In the genomic region with DNA sequence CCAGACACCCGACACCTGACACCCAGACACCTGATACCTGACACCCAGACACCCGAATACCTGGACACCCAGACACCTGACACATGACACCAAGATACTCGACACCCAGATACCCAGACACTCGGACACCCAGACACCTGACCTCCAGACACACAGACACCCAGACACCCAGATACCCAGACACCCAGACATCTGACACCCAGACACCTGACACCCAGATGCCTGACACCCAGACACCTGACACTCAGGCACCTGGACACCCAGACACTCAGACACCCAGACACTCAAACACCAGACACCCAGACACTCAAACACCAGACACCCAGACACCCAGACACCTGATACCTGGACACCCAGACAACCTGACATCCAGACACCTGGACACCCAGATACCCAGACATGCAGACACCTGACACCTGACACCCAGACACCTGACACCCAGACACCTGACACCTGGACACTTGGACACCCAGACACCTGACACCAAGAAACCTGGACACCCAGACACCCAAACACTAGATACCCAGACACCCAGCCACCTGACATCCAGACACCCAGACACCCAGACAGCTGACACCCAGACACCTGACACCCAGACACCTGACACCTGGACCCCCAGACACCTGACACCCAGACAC, we compare ENCODE assay signal across 25 cellular contexts. TPM values are rescaled to one million over a fixed set of nuclear protein-coding genes. Genes with fewer than 3 reads are reported as not detected.
DNase-seq lines count a peak whose midpoint lies in the region; ATAC-seq and TF ChIP-seq lines count a peak whose summit lies in the region.
"Had no signal": no experiment of that assay in that cellular context is flagged by ENCODE, and none has a peak within 500 bp of the region (broad histone marks: within the 10 kb centered on the region; RNA-seq: fewer than 3 reads in every experiment).

No MANE protein-coding gene starts in this region.

- intact Hi-C loops in CD4-positive, alpha-beta T cell (cut with DNase I, micrococcal nuclease), result loop anchor here in 1 of 2 experiments (10.0 kb wide), 1 partner anchor 231 kb away; no protein-coding TSS in a partner anchor
- intact Hi-C loops in natural killer cell (cut with micrococcal nuclease), result no loop called here

- H3K36me3 Mint-ChIP-seq in CD4-positive, alpha-beta T cell (ENCODE audit: low read depth), result peaks cover 4% of the 10 kb centered on the region
- peaks cover 3% of the 10 kb centered on the region for H3K36me3 Mint-ChIP-seq in activated T-helper 17 cell treated with anti-CD3 and anti-CD28 coated beads, Interleukin-2, amount 50 U/mL, for 72 hours (ENCODE audit: low read depth)
- H3K36me3 Mint-ChIP-seq in natural killer cell, result no peaks in the 10 kb centered on the region
- H3K36me3 Mint-ChIP-seq: activated CD4-positive, alpha-beta memory T cell treated with anti-CD3 and anti-CD28 coated beads for 36 hours had no signal

- no peaks in the 10 kb centered on the region for H3K9me3 Mint-ChIP-seq in CD4-positive, alpha-beta T cell
- no peaks in the 10 kb centered on the region for H3K9me3 Mint-ChIP-seq in activated T-helper 17 cell treated with anti-CD3 and anti-CD28 coated beads, Interleukin-2, amount 50 U/mL, for 72 hours
- H3K9me3 Mint-ChIP-seq in natural killer cell, result no peaks in the 10 kb centered on the region
- H3K9me3 Mint-ChIP-seq: activated CD4-positive, alpha-beta memory T cell treated with anti-CD3 and anti-CD28 coated beads for 36 hours had no signal

- peak overlapping the region; percentile 61 for H3K27ac Mint-ChIP-seq in CD4-positive, alpha-beta T cell
- peak overlapping the region; percentile 28 for H3K27ac Mint-ChIP-seq in activated T-helper 17 cell treated with anti-CD3 and anti-CD28 coated beads, Interleukin-2, amount 50 U/mL, for 72 hours
- peak overlapping the region; percentile 76 to 87 for H3K27ac Mint-ChIP-seq in natural killer cell
- H3K27ac Mint-ChIP-seq: activated CD4-positive, alpha-beta memory T cell treated with anti-CD3 and anti-CD28 coated beads for 36 hours had no signal

- no peaks in the 10 kb centered on the region for H3K9me3 ChIP-seq in CD4-positive, alpha-beta T cell (ENCODE audit: control insufficient read depth, low read length)
- H3K9me3 ChIP-seq: esophagus muscularis mucosa, gastrocnemius medialis, mucosa of descending colon, psoas muscle, SJCRH30, thoracic aorta had no signal

- H3K4me1 Mint-ChIP-seq in CD4-positive, alpha-beta T cell (ENCODE audit: low read depth), result peaks cover 13% of the 10 kb centered on the region
- H3K4me1 Mint-ChIP-seq in activated T-helper 17 cell treated with anti-CD3 and anti-CD28 coated beads, Interleukin-2, amount 50 U/mL, for 72 hours, result peaks cover 1% of the 10 kb centered on the region
- peaks cover 22 to 33% of the 10 kb centered on the region in 2 donors for H3K4me1 Mint-ChIP-seq in natural killer cell

- H3K4me3 Mint-ChIP-seq in CD4-positive, alpha-beta T cell, result no peak overlapping the region
- H3K4me3 Mint-ChIP-seq in activated T-helper 17 cell treated with anti-CD3 and anti-CD28 coated beads, Interleukin-2, amount 50 U/mL, for 72 hours, result no peak overlapping the region
- peak overlapping the region; percentile 15 for H3K4me3 Mint-ChIP-seq in natural killer cell
- H3K4me3 Mint-ChIP-seq: activated CD4-positive, alpha-beta memory T cell treated with anti-CD3 and anti-CD28 coated beads for 36 hours had no signal

- no peak for ATAC-seq in CD4-positive, alpha-beta T cell (ENCODE audit: poor library complexity)
- ATAC-seq in activated T-helper 17 cell treated with anti-CD3 and anti-CD28 coated beads, Interleukin-2, amount 50 U/mL, for 72 hours (replicated peaks), result no peak
- no peak for ATAC-seq in natural killer cell
- ATAC-seq: gastrocnemius medialis, mucosa of descending colon, psoas muscle had no signal

- no peak for TF ChIP-seq POLR2A in erythroblast (IDR thresholded peaks at IDR 0.05; ENCODE audit: low read length)

- H3K27me3 Mint-ChIP-seq in CD4-positive, alpha-beta T cell, result no peaks in the 10 kb centered on the region
- no peaks in the 10 kb centered on the region for H3K27me3 Mint-ChIP-seq in activated T-helper 17 cell treated with anti-CD3 and anti-CD28 coated beads, Interleukin-2, amount 50 U/mL, for 72 hours
- no peaks in the 10 kb centered on the region for H3K27me3 Mint-ChIP-seq in natural killer cell (ENCODE audit: low read depth in 2 of 2)
- H3K27me3 Mint-ChIP-seq: activated CD4-positive, alpha-beta memory T cell treated with anti-CD3 and anti-CD28 coated beads for 36 hours had no signal

- TF ChIP-seq CTCF in CD4-positive, alpha-beta T cell (IDR thresholded peaks at IDR 0.05), result no peak
- no peak for TF ChIP-seq CTCF in natural killer cell (IDR thresholded peaks at IDR 0.05)

- CTCF ChIA-PET in CD4-positive, alpha-beta T cell (lab: Charles Lee), result no interaction called here

- no peaks in the 10 kb centered on the region for H3K27me3 ChIP-seq in CD4-positive, alpha-beta T cell (ENCODE audit: control insufficient read depth, insufficient read depth, low read length)
- H3K27me3 ChIP-seq: esophagus muscularis mucosa, gastrocnemius medialis, SJCRH30 had no signal

- POLR2A ChIA-PET in CD4-positive, alpha-beta T cell (lab: Charles Lee), result interaction anchor here (1.2 to 4.8 kb wide), 2 partner anchors 15 to 19 kb away, joined by 3 to 75 read pairs; a partner anchor contains a TSS

- H3K27ac ChIP-seq in CD4-positive, alpha-beta T cell (ENCODE audit: low read depth, low read length), result peak overlapping the region; percentile 9
- H3K27ac ChIP-seq: 22Rv1, psoas muscle, SJCRH30, thoracic aorta had no signal

- DNase-seq in DMS53 (lab: John Stamatoyannopoulos, UW), result peak; percentile 19
- DNase-seq in DMS53 treated with DMSO at 0.1 percent for 48 hours (lab: John Stamatoyannopoulos, UW; ENCODE audit: unreplicated experiment), result no peak
- DNase-seq in CD4-positive, alpha-beta T cell, result no peak
- DNase-seq in natural killer cell, result no peak
- DNase-seq in NCI-H2196 (lab: John Stamatoyannopoulos, UW; ENCODE audit: unreplicated experiment), result no peak
- DNase-seq in erythroblast (lab: John Stamatoyannopoulos, UW), result no peak
- DNase-seq in activated CD8-positive, alpha-beta memory T cell treated with anti-CD3 and anti-CD28 coated beads for 24 hours, result no peak
- DNase-seq: activated CD4-positive, alpha-beta memory T cell treated with anti-CD3 and anti-CD28 coated beads for 36 hours; activated naive CD4-positive, alpha-beta T cell treated with anti-CD3 and anti-CD28 coated beads, Interleukin-2, amount 50 U/mL, for 16 hours; activated T-cell treated with anti-CD3 and anti-CD28 coated beads, Interleukin-2, amount 50 U/mL, for 1 hour; Calu3; EL; hypothalamus; KG1; mucosa of descending colon; MV-4-11; NCI-H1694 treated with DMSO at 0.1 percent for 48 hours; SJCRH30; stimulated activated CD4-positive, alpha-beta T cell treated with anti-CD3 and anti-CD28 coated beads, Interleukin-1b, Interleukin-23, amount 100 ng/mL, for 48 hours had no signal

RNA-seq across cellular contexts. Expression of a gene that starts 18.9 kb away (rescaled TPM):
- total RNA-seq in CD4-positive, alpha-beta T cell, result 1 to 10 TPM; 7.7 TPM
- 10 to 100 TPM; 34.5 to 39.1 TPM for total RNA-seq in activated T-helper 17 cell treated with anti-CD3 and anti-CD28 coated beads, Interleukin-2, amount 50 U/mL, for 72 hours
- total RNA-seq in natural killer cell, result 10 to 100 TPM; 33.1 to 52.6 (median 47.5) TPM

RNA-seq across cellular contexts. Expression of a gene that starts 30.9 kb away (rescaled TPM):
- 10 to 100 TPM; 37.5 to 41.0 TPM for total RNA-seq in CD4-positive, alpha-beta T cell
- 10 to 100 TPM; 34.4 to 40.3 TPM for total RNA-seq in activated T-helper 17 cell treated with anti-CD3 and anti-CD28 coated beads, Interleukin-2, amount 50 U/mL, for 72 hours
- 10 to 100 TPM; 53.0 to 81.8 (median 53.8) TPM for total RNA-seq in natural killer cell

Comparison
In these comparisons a context has a peak if more than half of its experiments do, and no peak if none do; other contexts are left out.
1. H3K27ac Mint-ChIP-seq: peak in every context shown above with its lines; median percentile 82 in natural killer cell; 61 in CD4-positive, alpha-beta T cell; 28 in activated T-helper 17 cell treated with anti-CD3 and anti-CD28 coated beads, Interleukin-2, amount 50 U/mL, for 72 hours.